Comparison of ENCODE assay signal across 13 cellular contexts in the genomic region with DNA sequence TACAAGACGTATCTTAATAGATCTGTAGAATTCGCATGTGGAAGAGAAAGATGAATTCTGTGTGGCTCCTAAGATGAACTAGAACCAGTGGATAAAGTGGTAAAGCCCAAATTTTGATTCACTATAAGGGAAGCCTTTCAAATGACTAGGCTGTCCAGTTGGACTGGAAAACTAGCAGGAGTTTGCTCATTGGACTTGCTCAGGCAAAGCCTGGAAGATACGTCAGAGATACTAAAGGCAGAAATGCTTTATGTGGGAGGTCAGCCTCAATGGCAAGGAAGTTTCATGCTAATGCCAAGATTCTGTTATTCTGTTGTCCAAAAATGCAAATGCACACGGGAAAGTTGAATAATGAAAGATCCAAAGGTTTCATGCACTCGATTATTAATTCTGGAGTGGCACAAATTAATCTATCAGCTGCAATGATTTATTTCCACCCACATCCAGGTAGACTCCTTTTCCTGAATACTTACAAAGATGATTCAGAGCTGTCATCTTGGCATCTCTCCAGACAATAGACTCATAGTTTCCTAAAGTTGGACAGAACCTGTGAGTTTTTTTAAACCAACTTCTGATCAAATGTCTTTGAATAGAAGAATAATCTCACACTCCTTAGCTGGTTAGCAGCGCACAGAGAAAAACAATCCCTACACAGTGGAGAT. TPM values are rescaled to one million over a fixed set of nuclear protein-coding genes. Genes with fewer than 3 reads are reported as not detected.
DNase-seq lines count a peak whose midpoint lies in the region; TF ChIP-seq lines count a peak whose summit lies in the region.
"Had no signal": no experiment of that assay in that cellular context is flagged by ENCODE, and none has a peak within 500 bp of the region (broad histone marks: within the 10 kb centered on the region; RNA-seq: fewer than 3 reads in every experiment).

No MANE protein-coding gene starts in this region.

- H3K4me1 ChIP-seq in left ventricle myocardium inferior = no peaks in the 10 kb centered on the region
- H3K4me1 ChIP-seq: Caco-2 had no signal

- peak; percentile 58 for DNase-seq in HPDE6-E6E7 (ENCODE audit: extremely low spot score)
- DNase-seq in astrocyte of the cerebellum (ENCODE audit: low read depth) = peak; percentile 56
- peak; percentile 90 for DNase-seq in fibroblast of the aortic adventitia (ENCODE audit: low read depth)
- peak; percentile 42 for DNase-seq in stromal cell of bone marrow (ENCODE audit: low read depth)
- DNase-seq in coronary artery (ENCODE audit: low spot score) = no peak
- DNase-seq in left ventricle myocardium inferior = no peak
- DNase-seq in HuH-7 (ENCODE audit: low spot score) = no peak
- DNase-seq: activated T-cell treated with anti-CD3 and anti-CD28 coated beads, Interleukin-2, amount 50 U/mL, for 48 hours; Caco-2; effector memory CD8-positive, alpha-beta T cell; NCI-H1048; NCI-H526 treated with DMSO at 0.1 percent for 48 hours had no signal

- in situ Hi-C loops in astrocyte of the cerebellum (cut with HindIII; ENCODE audit: low sequenced_read_pairs) = no loop called here

- H3K27ac ChIP-seq in coronary artery = no peak overlapping the region
- no peak overlapping the region for H3K27ac ChIP-seq in left ventricle myocardium inferior (replicated peaks)
- H3K27ac ChIP-seq: SK-N-MC had no signal

- H3K27me3 ChIP-seq in left ventricle myocardium inferior (ENCODE audit: low read depth) = no peaks in the 10 kb centered on the region

- TF ChIP-seq CTCF in astrocyte of the cerebellum (IDR thresholded peaks at IDR 0.05; ENCODE audit: low read depth, low read length, missing control alignments) (no peak), fibroblast of the aortic adventitia (IDR thresholded peaks at IDR 0.05; ENCODE audit: insufficient read depth, low read length) (no peak), coronary artery (IDR thresholded peaks at IDR 0.05) (no peak), left ventricle myocardium inferior (IDR thresholded peaks at IDR 0.05; ENCODE audit: borderline replicate concordance) (no peak)

- H3K4me3 ChIP-seq in astrocyte of the cerebellum (ENCODE audit: low read depth, low read length) (no peak overlapping the region), fibroblast of the aortic adventitia (ENCODE audit: low read depth, low read length) (no peak overlapping the region), coronary artery (no peak overlapping the region), left ventricle myocardium inferior (no peak overlapping the region)
- H3K4me3 ChIP-seq: SK-N-MC had no signal

- intact Hi-C loops in left ventricle myocardium inferior (cut with micrococcal nuclease) = no loop called here

- H3K36me3 ChIP-seq in left ventricle myocardium inferior = no peaks in the 10 kb centered on the region

- H3K9me3 ChIP-seq in left ventricle myocardium inferior (replicated peaks) = peaks cover 9% of the 10 kb centered on the region
- H3K9me3 ChIP-seq: Caco-2 had no signal

RNA-seq across cellular contexts. Expression of gene PPP1R3C, which starts 20.5 kb away (rescaled TPM):
- 41.1 and 92.6 TPM in 2 replicates for total RNA-seq in fibroblast of the aortic adventitia (ENCODE audit: low replicate concordance)
- total RNA-seq in left ventricle myocardium inferior = 236 TPM
- total RNA-seq: Caco-2 had no signal

Comparison
In these comparisons a context has a peak if more than half of its experiments do, and no peak if none do; other contexts are left out.
1. DNase-seq: peak in HPDE6-E6E7 (single experiment), astrocyte of the cerebellum (single experiment), fibroblast of the aortic adventitia (single experiment) and stromal cell of bone marrow (single experiment); none in coronary artery (single experiment), left ventricle myocardium inferior (single experiment) and HuH-7 (single experiment).